In the genomic region with DNA sequence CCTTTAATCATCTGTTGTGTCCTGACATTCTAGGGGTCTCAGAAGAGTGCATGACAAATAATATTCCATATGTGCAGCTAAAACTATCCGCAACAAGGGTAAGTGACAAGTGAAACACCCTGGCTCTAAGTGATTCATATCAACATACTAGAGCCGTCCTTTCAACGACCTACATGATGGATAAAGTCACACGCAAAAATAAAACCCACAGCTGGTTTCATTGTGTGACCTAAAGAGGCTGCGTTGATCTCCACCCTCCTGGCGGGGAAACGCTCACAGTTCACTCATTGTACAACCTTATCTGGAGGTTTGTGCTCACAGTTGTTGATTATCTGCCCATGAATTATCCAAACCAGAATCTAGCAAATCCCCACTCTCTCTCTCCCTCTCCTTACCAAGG, we compare ENCODE assay signal across 25 cellular contexts.
"Had no signal": no experiment of that assay in that cellular context is flagged by ENCODE, and none has a peak within 500 bp of the region (broad histone marks: within the 10 kb centered on the region; RNA-seq: fewer than 3 reads in every experiment).

No MANE protein-coding gene starts in this region.

- H3K36me3 ChIP-seq: ovary, right lobe of liver, sigmoid colon, stomach, thoracic aorta, thyroid gland, tibial nerve, upper lobe of left lung, vagina had no signal

- H3K27ac ChIP-seq: ovary, parathyroid adenoma, psoas muscle, right lobe of liver, sigmoid colon, stomach, thoracic aorta, thyroid gland, tibial nerve, upper lobe of left lung, vagina had no signal

- DNase-seq: naive B cell; naive thymus-derived CD8-positive, alpha-beta T cell; nephron progenitor cell; occipital lobe; ovary; psoas muscle; right lobe of liver; sigmoid colon; small intestine; stimulated activated CD4-positive, alpha-beta T cell treated with anti-CD3 and anti-CD28 coated beads, Interleukin-15, amount 100 ng/mL, for 24 hours; stimulated activated CD4-positive, alpha-beta T cell treated with anti-CD3 and anti-CD28 coated beads, Interleukin-2, amount 100 ng/mL, for 24 hours; stimulated activated CD4-positive, alpha-beta T cell treated with anti-CD3 and anti-CD28 coated beads, Interleukin-2, amount 100 ng/mL, for 48 hours; stimulated activated CD4-positive, alpha-beta T cell treated with anti-CD3 and anti-CD28 coated beads, Interleukin-4, amount 100 ng/mL, for 24 hours; stimulated activated naive B cell treated with anti-CD40 and anti-IgM and Interleukin-4, amounts not matched to agents 10 μg/mL and 1 μg/mL and 100 μg/mL, for 72 hours; stimulated activated naive CD4-positive, alpha-beta T cell treated with Interleukin-2 at 50 U/mL for 16 hours; stomach; thyroid gland; trophoblast cell; upper lobe of left lung had no signal

- H3K4me3 ChIP-seq: ovary, psoas muscle, right lobe of liver, sigmoid colon, stomach, thoracic aorta, thyroid gland, tibial nerve, upper lobe of left lung, vagina had no signal

- H3K9ac ChIP-seq: parathyroid adenoma had no signal

- H3K9me3 ChIP-seq: ovary, psoas muscle, right lobe of liver, sigmoid colon, stomach, thoracic aorta, thyroid gland, tibial nerve, upper lobe of left lung, vagina had no signal

- ATAC-seq: naive thymus-derived CD8-positive, alpha-beta T cell; natural killer cell treated with Interleukin-12 subunit alpha and Interleukin-12 subunit beta and Interleukin-15 and Interleukin-18, amount 100 ng/mL, for 72 hours; psoas muscle; right lobe of liver; stimulated activated effector memory CD8-positive, alpha-beta T cell treated with anti-CD3 and anti-CD28 coated beads, Interleukin-12 subunit alpha, Interleukin-12 subunit beta, amount 100 ng/mL, for 72 hours; stimulated activated naive B cell treated with anti-CD40 and anti-IgM and Interleukin-4, amounts not matched to agents 10 μg/mL and 1 μg/mL and 100 μg/mL, for 72 hours had no signal

- H3K27me3 ChIP-seq: ovary, right lobe of liver, sigmoid colon, stomach, thyroid gland, tibial nerve, upper lobe of left lung, vagina had no signal

- H3K4me1 ChIP-seq: parathyroid adenoma, psoas muscle, right lobe of liver, sigmoid colon, stomach, thyroid gland, upper lobe of left lung, vagina had no signal

- H2AFZ ChIP-seq: parathyroid adenoma had no signal
